ENCODE assay signal across 8 cellular contexts in the genomic region with DNA sequence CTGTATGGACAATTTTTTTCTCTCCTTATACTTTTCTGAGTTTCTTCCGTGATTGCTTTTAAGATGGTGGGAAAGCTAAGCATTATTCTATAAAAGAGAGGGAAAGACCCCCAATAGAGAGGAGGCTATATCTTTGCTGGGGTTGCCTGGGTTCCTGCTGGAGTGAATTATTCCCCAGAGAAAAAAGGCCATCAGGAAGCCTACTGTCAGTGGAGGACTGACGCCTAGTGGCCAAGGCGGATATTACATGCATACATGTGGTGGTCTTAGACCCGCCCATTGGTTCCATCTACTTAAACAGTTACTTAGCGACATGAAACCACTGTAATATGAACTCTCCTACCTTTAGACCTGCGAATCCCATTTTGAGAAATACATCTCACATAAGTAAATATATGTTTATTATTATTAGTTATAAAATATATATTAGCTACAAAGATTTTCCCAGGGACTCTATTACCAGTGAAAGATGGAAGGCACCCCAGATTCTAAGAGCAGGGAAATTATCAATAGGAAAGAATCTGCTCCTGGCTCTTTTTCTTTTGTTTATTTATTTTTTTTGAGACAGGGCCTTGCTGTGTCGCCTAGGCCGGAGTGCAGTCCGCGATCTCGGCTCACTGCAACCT. TPM values are rescaled to one million over a fixed set of nuclear protein-coding genes. Genes with fewer than 3 reads are reported as not detected.
DNase-seq lines count a peak whose midpoint lies in the region; ATAC-seq and TF ChIP-seq lines count a peak whose summit lies in the region.

No MANE protein-coding gene starts in this region.

- WGBS in transverse colon (ENCODE audit: low coverage in 1 of 2), 2 donors: 42 to 44% methylated on average over 11 of the region's 11 CpGs

- no peak overlapping the region for H3K4me2 ChIP-seq in parathyroid adenoma (ENCODE audit: low read length)

- no peak for TF ChIP-seq POLR2A in transverse colon (IDR thresholded peaks at IDR 0.05)

- no peak overlapping the region for H2AFZ ChIP-seq in parathyroid adenoma

- no peaks in the 10 kb centered on the region for H3K4me1 ChIP-seq in parathyroid adenoma
- H3K4me1 ChIP-seq in transverse colon: no peaks in the 10 kb centered on the region

- H3K36me3 ChIP-seq in parathyroid adenoma (ENCODE audit: control insufficient read depth, insufficient read depth, low read length) (no peaks in the 10 kb centered on the region), transverse colon (no peaks in the 10 kb centered on the region)

- DNase-seq in GM12865 (ENCODE audit: low read depth) (peak; percentile 87), NCI-H1092 (lab: John Stamatoyannopoulos, UW) (peak; percentile 87), SK-N-DZ (ENCODE audit: low spot score) (peak; percentile 82), glomerular endothelial cell (ENCODE audit: extremely low read depth, low read depth, low spot score) (peak; percentile 48), transverse colon (peak; percentile 77)
- DNase-seq in activated naive CD4-positive, alpha-beta T cell treated with Interleukin-2 at 50 U/mL for 16 hours: peak; percentile 81

- no peak for TF ChIP-seq EP300 in transverse colon (IDR thresholded peaks at IDR 0.05; ENCODE audit: low read depth)

- H3K27ac ChIP-seq in parathyroid adenoma (no peak overlapping the region), transverse colon (no peak overlapping the region)

- in situ Hi-C loops in transverse colon (cut with MboI; ENCODE audit: low pct_ligation_motif_present in 1 of 4, low pct_unique_long_range_greater_than_20kb in 1 of 4, low sequenced_read_pairs in 3 of 4): loop anchor here in 1 of 4 donors (25.0 kb wide), 1 partner anchor 350 kb away; a partner anchor contains a TSS

- no peaks in the 10 kb centered on the region for H3K79me2 ChIP-seq in parathyroid adenoma

- H3K4me3 ChIP-seq in GM12865 (ENCODE audit: low read depth, low read length) (no peak overlapping the region), parathyroid adenoma (ENCODE audit: low read depth, low read length) (no peak overlapping the region), transverse colon (no peak overlapping the region)

- intact Hi-C loops in transverse colon (cut with DNase I; ENCODE audit: low total_unique reads): loop anchor here (5.0 kb wide), 2 partner anchors 60 to 360 kb away; no protein-coding TSS in a partner anchor

- H3K9me3 ChIP-seq in parathyroid adenoma (ENCODE audit: control insufficient read depth, low read length) (no peaks in the 10 kb centered on the region), transverse colon (no peaks in the 10 kb centered on the region)

- ATAC-seq in HG02588 (IDR thresholded peaks at IDR 0.05; ENCODE audit: unreplicated experiment): no peak

- TF ChIP-seq CTCF in GM12865 (IDR thresholded peaks at IDR 0.05; ENCODE audit: insufficient read depth, low read depth, low read length, missing control alignments) (peak; percentile 95), parathyroid adenoma (IDR thresholded peaks at IDR 0.05) (peak; percentile 73), transverse colon (IDR thresholded peaks at IDR 0.05) (peak; percentile 91 to 96 (median 92))

- H3K27me3 ChIP-seq in parathyroid adenoma (ENCODE audit: control insufficient read depth, insufficient read depth, low read length): no peaks in the 10 kb centered on the region
- peaks cover 3% of the 10 kb centered on the region for H3K27me3 ChIP-seq in transverse colon

- no peak overlapping the region for H3K9ac ChIP-seq in parathyroid adenoma

RNA-seq across cellular contexts. Expression of a gene that starts 15.7 kb away (rescaled TPM):
- polyA plus RNA-seq in SK-N-DZ (2014; cell fraction: cytosol; rRNA removed): not detected in 2 replicates
- not detected in 2 replicates for polyA plus RNA-seq in SK-N-DZ (2014; cell fraction: nucleus; rRNA removed)
- total RNA-seq in glomerular endothelial cell (not detected in 2 replicates), transverse colon (10 to 100 TPM in 1 of 4 donors, 1 to 10 TPM in 1, not detected in 2; 1.5 to 20.1 TPM)

RNA-seq across cellular contexts. Expression of a gene that starts 26.4 kb away (rescaled TPM):
- polyA plus RNA-seq in SK-N-DZ (2014; cell fraction: cytosol; rRNA removed): 14.1 and 15.1 TPM in 2 replicates
- 16.6 and 16.7 TPM in 2 replicates for polyA plus RNA-seq in SK-N-DZ (2014; cell fraction: nucleus; rRNA removed)
- total RNA-seq in glomerular endothelial cell (19.5 and 27.8 TPM in 2 replicates), transverse colon (10 to 100 TPM in 3 of 4 donors, 1 to 10 TPM in 1; 8.6 to 23.3 (median 20.5) TPM)

RNA-seq across cellular contexts. Expression of a gene that starts 34.5 kb away (rescaled TPM):
- polyA plus RNA-seq in SK-N-DZ (2014; cell fraction: cytosol; rRNA removed): not detected in 2 replicates
- polyA plus RNA-seq in SK-N-DZ (2014; cell fraction: nucleus; rRNA removed): not detected in 2 replicates
- not detected in 2 replicates for total RNA-seq in glomerular endothelial cell
- total RNA-seq in transverse colon: 10 to 100 TPM in 1 of 4 donors, 1 to 10 TPM in 1, not detected in 2; 1.6 to 25.4 TPM

RNA-seq across cellular contexts. Expression of a gene that starts 53.4 kb away (rescaled TPM):
- not detected in 2 replicates for polyA plus RNA-seq in SK-N-DZ (2014; cell fraction: cytosol; rRNA removed)
- not detected in 2 replicates for polyA plus RNA-seq in SK-N-DZ (2014; cell fraction: nucleus; rRNA removed)
- total RNA-seq in glomerular endothelial cell: not detected in 2 replicates
- total RNA-seq in transverse colon: 10 to 100 TPM in 1 of 4 donors, under 1 TPM in 1, not detected in 2; 0.55 to 15.0 TPM
